9 cellular contexts compared by ENCODE assay signal in genomic region chr11:86456075-86456939, GRCh38.
DNase-seq lines count a peak whose midpoint lies in the region; ATAC-seq, FAIRE-seq and TF ChIP-seq lines count a peak whose summit lies in the region.
"Had no signal": no experiment of that assay in that cellular context is flagged by ENCODE, and none has a peak within 500 bp of the region (broad histone marks: within the 10 kb centered on the region; RNA-seq: fewer than 3 reads in every experiment).

No MANE protein-coding gene starts in this region.

- no peak overlapping the region for H3K4me3 ChIP-seq in mesenchymal stem cell (ENCODE audit: insufficient read depth in 1 of 2, low read depth in 1 of 2, low read length in 2 of 2)

- no peaks in the 10 kb centered on the region for H3K79me1 ChIP-seq in mesenchymal stem cell (replicated peaks; ENCODE audit: low read length, poor library complexity, severe bottlenecking)

- no peak overlapping the region for H3K4me3 Mint-ChIP-seq in CD14-positive monocyte
- H3K4me3 Mint-ChIP-seq: T-helper 1 cell treated with Interleukin-12 subunit alpha and Interleukin-12 subunit beta and Interleukin-4 antibody, amounts not matched to agents 30 μg/mL and 1 μg/mL, for 36 hours had no signal

- H3K36me3 ChIP-seq in mesenchymal stem cell (ENCODE audit: control insufficient read depth in 1 of 2, insufficient read depth in 2 of 2, low read depth in 1 of 2, low read length in 2 of 2): peaks cover 0 to under 1% of the 10 kb centered on the region in 2 experiments

- peak; percentile 93 for TF ChIP-seq CTCF in CD14-positive monocyte (IDR thresholded peaks at IDR 0.05)

- H2BK15ac ChIP-seq in mesenchymal stem cell (ENCODE audit: low read depth, poor library complexity, severe bottlenecking): no peak overlapping the region

- H3K4ac ChIP-seq in mesenchymal stem cell (ENCODE audit: low read depth in 1 of 2, low read length in 2 of 2): peak overlapping the region; percentile 16 to 37

- no peak overlapping the region for H3K23ac ChIP-seq in mesenchymal stem cell (ENCODE audit: low read length in 2 of 2)

- H3K9me3 Mint-ChIP-seq in CD14-positive monocyte: no peaks in the 10 kb centered on the region
- H3K9me3 Mint-ChIP-seq: T-helper 1 cell treated with Interleukin-12 subunit alpha and Interleukin-12 subunit beta and Interleukin-4 antibody, amounts not matched to agents 30 μg/mL and 1 μg/mL, for 36 hours had no signal

- H2BK5ac ChIP-seq in mesenchymal stem cell (ENCODE audit: low read depth, low read length, poor library complexity, severe bottlenecking): no peak overlapping the region

- H3K4me1 Mint-ChIP-seq in CD14-positive monocyte: peaks cover 26% of the 10 kb centered on the region

- H3K27me3 ChIP-seq in mesenchymal stem cell (ENCODE audit: control insufficient read depth in 1 of 2, insufficient read depth in 1 of 2, low read length in 2 of 2): no peaks in the 10 kb centered on the region

- peaks cover 20% of the 10 kb centered on the region for H3K4me1 ChIP-seq in mesenchymal stem cell (ENCODE audit: control insufficient read depth, insufficient read depth, low read depth, low read length)

- peak overlapping the region; percentile 8 for H2BK120ac ChIP-seq in mesenchymal stem cell (ENCODE audit: low read depth, low read length)

- 21% methylated on average over 9 of the region's 9 CpGs for WGBS in mesenchymal stem cell

- peak overlapping the region; percentile 3 for H3K27ac ChIP-seq in mesenchymal stem cell (ENCODE audit: low read length, poor library complexity, severe bottlenecking)

- H3K14ac ChIP-seq in mesenchymal stem cell (ENCODE audit: low read length in 2 of 2): no peak overlapping the region

- H3K4me2 ChIP-seq in mesenchymal stem cell (ENCODE audit: low read length, poor library complexity, severe bottlenecking): no peak overlapping the region

- peak overlapping the region; percentile 46 to 57 for H2BK12ac ChIP-seq in mesenchymal stem cell (ENCODE audit: low read length in 2 of 2)

- H3K27ac Mint-ChIP-seq in CD14-positive monocyte: peak overlapping the region in 2 of 7 donors; percentile 24 to 58
- H3K27ac Mint-ChIP-seq: T-helper 1 cell treated with Interleukin-12 subunit alpha and Interleukin-12 subunit beta and Interleukin-4 antibody, amounts not matched to agents 30 μg/mL and 1 μg/mL, for 36 hours had no signal

- peak; percentile 81 for ATAC-seq in HG03442 (IDR thresholded peaks at IDR 0.05; ENCODE audit: unreplicated experiment)

- intact Hi-C loops in CD14-positive monocyte (cut with micrococcal nuclease): loop anchor here (2.0 to 5.0 kb wide), 2 partner anchors 361 to 362 kb away; no protein-coding TSS in a partner anchor

- H3K36me3 Mint-ChIP-seq in CD14-positive monocyte: no peaks in the 10 kb centered on the region

- H4K8ac ChIP-seq in mesenchymal stem cell (ENCODE audit: low read length): peak overlapping the region; percentile 2

- peak; percentile 91 for FAIRE-seq in GM19239 (lab: Jason Lieb, UNC)

- DNase-seq in CD14-positive monocyte (ENCODE audit: low spot score): no peak
- peak; percentile 65 for DNase-seq in GM19239 (ENCODE audit: insufficient read length, low spot score)
- DNase-seq in NCI-H526 treated with DMSO at 0.1 percent for 48 hours (lab: John Stamatoyannopoulos, UW): peak; percentile 72
- DNase-seq in activated CD4-positive, alpha-beta T cell treated with anti-CD3 and anti-CD28 coated beads, Interleukin-2, amount 50 U/mL, for 4 hours: peak; percentile 63 to 73
- peak; percentile 61 for DNase-seq in effector CD4-positive, alpha-beta T cell
- DNase-seq in mesenchymal stem cell: peak; percentile 83
- DNase-seq in stimulated activated CD8-positive, alpha-beta memory T cell treated with anti-CD3 and anti-CD28 coated beads, Interleukin-2, amount 100 ng/mL, for 1 hour (ENCODE audit: low read depth in 2 of 2): peak; percentile 43 to 58

- H2AFZ ChIP-seq in mesenchymal stem cell (ENCODE audit: low read depth, low read length): no peak overlapping the region

- no peaks in the 10 kb centered on the region for H3K9me3 ChIP-seq in mesenchymal stem cell (ENCODE audit: control insufficient read depth, low read length)

- H3K27me3 Mint-ChIP-seq in CD14-positive monocyte (ENCODE audit: low read depth in 3 of 3): peaks cover 0 to 1% (median 0%) of the 10 kb centered on the region in 3 donors

- H3K9ac ChIP-seq in mesenchymal stem cell (ENCODE audit: low read length): peak overlapping the region; percentile 44

- H4K91ac ChIP-seq in mesenchymal stem cell (ENCODE audit: low read length): peak overlapping the region; percentile 15

- peak overlapping the region; percentile 81 for H2AK5ac ChIP-seq in mesenchymal stem cell (ENCODE audit: low read length, severe bottlenecking)

- peak overlapping the region; percentile 50 to 73 for H3K18ac ChIP-seq in mesenchymal stem cell (ENCODE audit: low read depth in 1 of 2, low read length in 2 of 2)
